Comparison of ENCODE assay signal across 19 cellular contexts in genomic region chr6:118419448-118420394, GRCh38.
"Had no signal": no experiment of that assay in that cellular context is flagged by ENCODE, and none has a peak within 500 bp of the region (broad histone marks: within the 10 kb centered on the region; RNA-seq: fewer than 3 reads in every experiment).

No MANE protein-coding gene starts in this region.

- H3K27ac Mint-ChIP-seq: dendritic cell treated with granulocyte-macrophage colony-stimulating factor and Interleukin-4, amounts not matched to agents 40 ng/mL and 50 ng/mL, for 4 days; natural killer cell treated with Interleukin-12 subunit alpha and Interleukin-12 subunit beta and Interleukin-15 and Interleukin-18, amount 100 ng/mL, for 72 hours; neural progenitor cell; progenitor cell of endocrine pancreas; stimulated activated effector memory CD8-positive, alpha-beta T cell treated with anti-CD3 and anti-CD28 coated beads, Interleukin-12 subunit alpha, Interleukin-12 subunit beta, amount 100 ng/mL, for 72 hours; type B pancreatic cell had no signal

- DNase-seq: erythroblast; foreskin keratinocyte; left colon; left ventricle myocardium superior; mesenchymal stem cell; midbrain; nucleus accumbens; pancreas; right cardiac atrium; stimulated activated CD4-positive, alpha-beta T cell treated with anti-CD3 and anti-CD28 coated beads, Interleukin-4, amount 100 ng/mL, for 1 hour; stimulated activated CD8-positive, alpha-beta memory T cell treated with anti-CD3 and anti-CD28 coated beads, Interleukin-4, amount 100 ng/mL, for 48 hours; stimulated activated naive CD8-positive, alpha-beta T cell treated with anti-CD3 and anti-CD28 coated beads, Interleukin-15, Interleukin-2, amounts not matched to agents 100 U/mL and 50 U/mL, for 24 hours; thyroid gland had no signal

- ATAC-seq: foreskin keratinocyte; left colon; left ventricle myocardium superior; natural killer cell treated with Interleukin-12 subunit alpha and Interleukin-12 subunit beta and Interleukin-15 and Interleukin-18, amount 100 ng/mL, for 72 hours; pancreas; right cardiac atrium; stimulated activated naive CD8-positive, alpha-beta T cell treated with anti-CD3 and anti-CD28 coated beads, Interleukin-15, Interleukin-2, amounts not matched to agents 100 U/mL and 50 U/mL, for 24 hours had no signal

- H3K4me3 Mint-ChIP-seq: dendritic cell treated with granulocyte-macrophage colony-stimulating factor and Interleukin-4, amounts not matched to agents 40 ng/mL and 50 ng/mL, for 4 days; natural killer cell treated with Interleukin-12 subunit alpha and Interleukin-12 subunit beta and Interleukin-15 and Interleukin-18, amount 100 ng/mL, for 72 hours; neural progenitor cell; stimulated activated effector memory CD8-positive, alpha-beta T cell treated with anti-CD3 and anti-CD28 coated beads, Interleukin-12 subunit alpha, Interleukin-12 subunit beta, amount 100 ng/mL, for 72 hours; type B pancreatic cell had no signal

- H3K27me3 Mint-ChIP-seq: dendritic cell treated with granulocyte-macrophage colony-stimulating factor and Interleukin-4, amounts not matched to agents 40 ng/mL and 50 ng/mL, for 4 days; natural killer cell treated with Interleukin-12 subunit alpha and Interleukin-12 subunit beta and Interleukin-15 and Interleukin-18, amount 100 ng/mL, for 72 hours; progenitor cell of endocrine pancreas; type B pancreatic cell had no signal

- H3K36me3 Mint-ChIP-seq: neural progenitor cell; stimulated activated effector memory CD8-positive, alpha-beta T cell treated with anti-CD3 and anti-CD28 coated beads, Interleukin-12 subunit alpha, Interleukin-12 subunit beta, amount 100 ng/mL, for 72 hours; type B pancreatic cell had no signal

- H3K4me1 Mint-ChIP-seq: neural progenitor cell; stimulated activated effector memory CD8-positive, alpha-beta T cell treated with anti-CD3 and anti-CD28 coated beads, Interleukin-12 subunit alpha, Interleukin-12 subunit beta, amount 100 ng/mL, for 72 hours had no signal

- H3K9me3 Mint-ChIP-seq: neural progenitor cell, type B pancreatic cell had no signal
